ENCODE assay signal across 6 cellular contexts in the genomic region with DNA sequence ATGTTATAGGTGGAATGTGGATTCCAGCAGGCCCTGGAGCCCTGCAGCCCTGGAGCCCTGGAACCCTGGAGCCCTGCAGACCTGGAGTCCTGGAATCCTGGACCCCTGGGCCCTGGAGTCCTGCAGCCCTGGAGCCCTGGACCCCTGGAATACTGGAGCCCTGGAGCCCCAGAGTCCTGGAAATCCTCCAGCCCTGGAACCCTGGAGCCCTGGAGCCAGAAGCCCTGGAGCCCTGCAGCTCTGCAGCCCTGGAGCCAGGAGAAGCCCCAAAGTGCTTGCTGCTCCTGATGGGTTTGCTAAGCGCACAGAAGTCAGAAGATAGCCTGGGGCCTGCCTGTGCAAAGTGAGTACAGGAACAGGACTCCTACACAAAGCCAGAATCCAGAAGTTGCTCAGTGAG.
"Had no signal": no experiment of that assay in that cellular context is flagged by ENCODE, and none has a peak within 500 bp of the region (broad histone marks: within the 10 kb centered on the region; RNA-seq: fewer than 3 reads in every experiment).

No MANE protein-coding gene starts in this region.

- H3K27ac ChIP-seq: HL-60 had no signal

- ATAC-seq: HepG2 had no signal

- H3K36me3 Mint-ChIP-seq: IgD-negative memory B cell had no signal

- H3K27me3 Mint-ChIP-seq: IgD-negative memory B cell had no signal

- FAIRE-seq: HepG2, HTR-8/SVneo, K562 had no signal

- H3K27ac Mint-ChIP-seq: IgD-negative memory B cell had no signal

- DNase-seq: IMR-90 had no signal

- H3K4me3 ChIP-seq: K562 had no signal
